ENCODE assay signal across 27 cellular contexts in genomic region chr9:116980582-116980981, GRCh38.
"Had no signal": no experiment of that assay in that cellular context is flagged by ENCODE, and none has a peak within 500 bp of the region (broad histone marks: within the 10 kb centered on the region; RNA-seq: fewer than 3 reads in every experiment).

No MANE protein-coding gene starts in this region.

- H3K4me3 ChIP-seq: colonic mucosa, esophagus muscularis mucosa, gastroesophageal sphincter, heart right ventricle, lung, pancreas, smooth muscle cell, suprapubic skin, transverse colon, upper lobe of right lung, uterus had no signal

- H3K9me3 ChIP-seq: colonic mucosa, esophagus muscularis mucosa, gastroesophageal sphincter, heart right ventricle, neutrophil, pancreas, suprapubic skin, transverse colon, upper lobe of right lung, uterus had no signal

- ATAC-seq: foreskin keratinocyte; gastroesophageal sphincter; heart right ventricle; left lobe of liver; natural killer cell; pancreas; sciatic nerve; stimulated activated naive CD8-positive, alpha-beta T cell treated with anti-CD3 and anti-CD28 coated beads, Interleukin-15, amount 100 ng/mL, for 72 hours; upper lobe of right lung had no signal

- H3K27ac ChIP-seq: colonic mucosa, esophagus muscularis mucosa, foreskin keratinocyte, gastroesophageal sphincter, heart right ventricle, neutrophil, pancreas, suprapubic skin, transverse colon, upper lobe of right lung, uterus had no signal

- FAIRE-seq: endothelial cell of umbilical vein, pancreas had no signal

- H3K27me3 ChIP-seq: colonic mucosa, esophagus muscularis mucosa, foreskin keratinocyte, neutrophil, pancreas, suprapubic skin, transverse colon, upper lobe of right lung, uterus had no signal

- H3K4me2 ChIP-seq: smooth muscle cell had no signal

- H3K4me1 ChIP-seq: colonic mucosa, esophagus muscularis mucosa, gastroesophageal sphincter, heart right ventricle, pancreas, suprapubic skin, transverse colon, upper lobe of right lung, uterus had no signal

- H3K36me3 ChIP-seq: colonic mucosa, esophagus muscularis mucosa, gastroesophageal sphincter, heart right ventricle, neutrophil, pancreas, suprapubic skin, transverse colon, upper lobe of right lung, uterus had no signal

- DNase-seq: colonic mucosa; effector CD8-positive, alpha-beta T cell; foreskin keratinocyte; heart right ventricle; hypothalamus; immature natural killer cell; islet precursor cell; natural killer cell; pancreas; stimulated activated CD4-positive, alpha-beta T cell treated with anti-CD3 and anti-CD28 coated beads, Interleukin-12 subunit alpha, Interleukin-12 subunit beta, amount 100 ng/mL, for 4 hours; stimulated activated CD4-positive, alpha-beta T cell treated with anti-CD3 and anti-CD28 coated beads, Interleukin-1b, Interleukin-23, amount 100 ng/mL, for 48 hours; stimulated activated CD4-positive, alpha-beta T cell treated with anti-CD3 and anti-CD28 coated beads, Interleukin-4, amount 100 ng/mL, for 1 hour; stimulated activated CD8-positive, alpha-beta memory T cell treated with anti-CD3 and anti-CD28 coated beads, Interleukin-4, amount 100 ng/mL, for 48 hours; stimulated activated naive CD4-positive, alpha-beta T cell; stimulated activated naive CD8-positive, alpha-beta T cell treated with anti-CD3 and anti-CD28 coated beads, Interleukin-15, amount 100 ng/mL, for 72 hours; transverse colon; upper lobe of right lung; uterus had no signal
